9 cellular contexts compared by ENCODE assay signal in the genomic region with DNA sequence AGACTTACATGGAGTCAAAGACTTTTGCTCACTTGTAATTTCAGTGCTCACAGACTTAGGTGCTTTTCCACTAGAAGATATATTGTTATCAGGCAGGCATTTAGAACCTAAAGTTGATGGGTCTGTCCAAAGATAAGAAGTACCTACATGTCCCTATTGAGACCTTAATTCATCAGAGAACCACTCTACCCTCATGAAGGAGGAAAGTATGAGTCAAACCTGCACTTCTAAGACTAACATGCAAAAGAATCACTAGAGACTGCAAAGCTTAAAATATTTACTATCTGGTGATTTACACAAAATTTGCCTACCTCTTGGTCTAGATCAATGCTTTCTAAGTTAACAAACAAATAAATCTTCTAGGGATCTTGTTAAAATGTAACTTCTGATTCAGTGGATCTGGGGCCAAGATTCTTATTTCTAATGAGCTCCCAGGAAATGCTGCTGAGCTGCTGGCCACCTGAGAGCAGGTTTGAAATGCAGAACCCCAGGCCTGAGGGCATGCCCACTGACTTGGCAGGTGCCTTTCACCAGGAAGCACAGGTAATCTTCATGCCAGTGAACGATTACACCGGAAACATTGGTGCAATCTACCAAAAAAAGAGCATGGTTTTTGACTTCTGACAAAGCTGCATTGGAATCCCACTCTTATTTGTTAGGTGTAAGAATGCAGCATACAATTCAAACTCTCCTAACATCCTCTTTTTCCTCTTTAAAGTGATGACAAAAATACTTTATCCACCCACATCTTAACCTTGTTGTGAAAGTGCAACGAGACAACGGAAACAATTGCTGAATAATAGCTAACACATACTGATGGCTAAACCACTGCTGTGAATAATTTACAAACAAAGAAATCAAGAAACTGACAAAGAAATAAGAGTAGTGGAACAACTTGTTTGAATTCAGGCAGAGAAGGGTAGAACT.
DNase-seq lines count a peak whose midpoint lies in the region; ATAC-seq and TF ChIP-seq lines count a peak whose summit lies in the region.
"Had no signal": no experiment of that assay in that cellular context is flagged by ENCODE, and none has a peak within 500 bp of the region (broad histone marks: within the 10 kb centered on the region; RNA-seq: fewer than 3 reads in every experiment).

No MANE protein-coding gene starts in this region.

- no peaks in the 10 kb centered on the region for H3K9me3 ChIP-seq in HCT116 (ENCODE audit: control insufficient read depth in 1 of 2, insufficient read depth in 1 of 2, low read depth in 1 of 2, low read length in 2 of 2)
- no peaks in the 10 kb centered on the region for H3K9me3 ChIP-seq in H9 (ENCODE audit: control insufficient read depth, low read depth, low read length)
- no peaks in the 10 kb centered on the region for H3K9me3 ChIP-seq in MG63

- RAD21 ChIA-PET in HCT116 (lab: Charles Lee; ENCODE audit: low non-redundant PET in 1 of 2, low total read pairs in 2 of 2, uncharacterized antibody in 2 of 2, unreplicated experiment in 2 of 2): no interaction called here

- TF ChIP-seq POLR2A in HCT116 (IDR thresholded peaks at IDR 0.05; ENCODE audit: borderline replicate concordance, extremely low read depth, insufficient read depth, insufficient read length): no peak

- no peaks in the 10 kb centered on the region for H3K27me3 Mint-ChIP-seq in mesothelial cell of epicardium (ENCODE audit: low read depth)
- H3K27me3 Mint-ChIP-seq in H9 (ENCODE audit: low read depth): no peaks in the 10 kb centered on the region

- TF ChIP-seq CTCF in HCT116 (IDR thresholded peaks at IDR 0.05 in 2 of 3, conservative IDR thresholded peaks at IDR 0.05 in 1 of 3; ENCODE audit: borderline replicate concordance in 1 of 3, insufficient read depth in 1 of 3, low read depth in 2 of 3, low read length in 2 of 3): no peak
- TF ChIP-seq CTCF in mesothelial cell of epicardium (IDR thresholded peaks at IDR 0.05; ENCODE audit: unreplicated experiment): no peak
- TF ChIP-seq CTCF in H9 (conservative IDR thresholded peaks at IDR 0.05): no peak

- ATAC-seq in GM18861 (IDR thresholded peaks at IDR 0.05; ENCODE audit: unreplicated experiment): peak; percentile 66
- ATAC-seq in HCT116: no peak
- peak; percentile 59 for ATAC-seq in HG03571 (IDR thresholded peaks at IDR 0.05; ENCODE audit: unreplicated experiment)

- H3K9ac ChIP-seq in HCT116 (ENCODE audit: low read length): no peak overlapping the region
- H3K9ac ChIP-seq in H9 (ENCODE audit: extremely low read depth, insufficient read length, low read length): no peak overlapping the region

- H4K20me1 ChIP-seq in HCT116 (ENCODE audit: insufficient read depth) (no peaks in the 10 kb centered on the region), H9 (ENCODE audit: control insufficient read depth, insufficient read depth, insufficient read length) (no peaks in the 10 kb centered on the region)

- no peaks in the 10 kb centered on the region for H3K36me3 Mint-ChIP-seq in mesothelial cell of epicardium
- H3K36me3 Mint-ChIP-seq in H9 (ENCODE audit: insufficient read depth in 1 of 3, low read depth in 3 of 3): no peaks in the 10 kb centered on the region; a peak in 1 of 7 replicates

- H3K4me1 Mint-ChIP-seq in mesothelial cell of epicardium: peaks cover 43% of the 10 kb centered on the region
- H3K4me1 Mint-ChIP-seq in H9: peaks cover 9 to 16% of the 10 kb centered on the region in 2 experiments

- no peak overlapping the region for H2BK5ac ChIP-seq in H9 (ENCODE audit: insufficient read length, low read length)

- CTCF ChIA-PET in HCT116 (lab: Charles Lee): interaction anchor here (0.8 to 1.7 kb wide), 3 partner anchors 107 to 1193 kb away, joined by 3 to 6 read pairs (median 5); partner anchors contain the start of gene GXYLT1

- H3K4me2 ChIP-seq in HCT116 (ENCODE audit: low read length) (no peak overlapping the region), H9 (ENCODE audit: insufficient read depth, insufficient read length, low read length) (no peak overlapping the region)

- DNase-seq in HCT116 (ENCODE audit: low read depth, low spot score): no peak
- DNase-seq in mesothelial cell of epicardium (ENCODE audit: low spot score in 2 of 2, unreplicated experiment in 2 of 2): no peak
- DNase-seq in T-helper 9 cell: no peak
- no peak for DNase-seq in H9
- DNase-seq in NCI-H82 treated with DMSO at 0.1 percent for 48 hours (lab: John Stamatoyannopoulos, UW; ENCODE audit: unreplicated experiment): no peak
- DNase-seq in MG63: no peak
- DNase-seq: NCI-H510A treated with DMSO at 0.1 percent for 48 hours had no signal

- H3K4me3 Mint-ChIP-seq in mesothelial cell of epicardium (no peak overlapping the region), H9 (no peak overlapping the region)

- no peaks in the 10 kb centered on the region for H3K79me2 ChIP-seq in HCT116 (ENCODE audit: insufficient read depth, low read length)
- H3K79me2 ChIP-seq in H9 (ENCODE audit: insufficient read depth, low read length): no peaks in the 10 kb centered on the region

- no peak for TF ChIP-seq RAD21 in HCT116 (IDR thresholded peaks at IDR 0.05; ENCODE audit: low read depth)

- H3K18ac ChIP-seq in H9 (ENCODE audit: insufficient read length, low read depth, low read length): no peak overlapping the region

- WGBS in H9 (ENCODE audit: extremely low coverage, insufficient read length, low lambda C conversion rate): no CpG with 5 or more reads among the region's 4 CpGs

- peak overlapping the region; percentile 57 for H2AFZ ChIP-seq in HCT116 (ENCODE audit: low read depth, low read length, poor library complexity, severe bottlenecking)
- no peak overlapping the region for H2AFZ ChIP-seq in H9 (ENCODE audit: low read length)

- H2BK20ac ChIP-seq in H9 (ENCODE audit: low read depth, low read length, poor library complexity, severe bottlenecking): no peak overlapping the region

- H3K79me1 ChIP-seq in H9 (ENCODE audit: insufficient read depth, low read depth, low read length, poor library complexity, severe bottlenecking): no peaks in the 10 kb centered on the region

- no peak overlapping the region for H2BK120ac ChIP-seq in H9 (ENCODE audit: low read depth, low read length, poor library complexity, severe bottlenecking)

- H3K27me3 ChIP-seq in HCT116 (ENCODE audit: insufficient read depth, low read length) (no peaks in the 10 kb centered on the region), H9 (ENCODE audit: insufficient read depth, low read length) (no peaks in the 10 kb centered on the region), MG63 (no peaks in the 10 kb centered on the region)

- H2BK15ac ChIP-seq in H9 (ENCODE audit: low read depth, low read length): no peak overlapping the region

- H3K23ac ChIP-seq in H9 (ENCODE audit: insufficient read length, low read depth, low read length): no peak overlapping the region

- no peaks in the 10 kb centered on the region for H3K9me3 Mint-ChIP-seq in mesothelial cell of epicardium
- H3K9me3 Mint-ChIP-seq in H9: peaks cover 0 to 2% of the 10 kb centered on the region in 2 experiments; a peak in 1 of 5 replicates

- H3K23me2 ChIP-seq in H9 (ENCODE audit: insufficient read length, low read depth, low read length, poor library complexity, severe bottlenecking): no peaks in the 10 kb centered on the region

- H4K91ac ChIP-seq in H9 (ENCODE audit: insufficient read length, low read depth, low read length): no peak overlapping the region

- no peak overlapping the region for H4K8ac ChIP-seq in H9 (replicated peaks; ENCODE audit: insufficient read length, low read depth, low read length)

- no peak overlapping the region for H3K27ac ChIP-seq in HCT116 (ENCODE audit: low read depth, low read length)
- no peak overlapping the region for H3K27ac ChIP-seq in H9 (ENCODE audit: insufficient read length, low read depth, low read length)

- H3K27ac Mint-ChIP-seq in mesothelial cell of epicardium (peak overlapping the region; percentile 74), H9 (peak overlapping the region in 1 of 3 experiments; percentile 46; a peak in 2 of 7 replicates)

- H3K36me3 ChIP-seq in HCT116 (ENCODE audit: control insufficient read depth in 1 of 2, insufficient read depth in 2 of 2, low read length in 2 of 2) (no peaks in the 10 kb centered on the region), MG63 (no peaks in the 10 kb centered on the region)

- H3K56ac ChIP-seq in H9 (ENCODE audit: insufficient read length, low read depth, low read length): no peak overlapping the region

- H3T11ph ChIP-seq in H9 (ENCODE audit: low read length): no peak overlapping the region

- intact Hi-C loops in HCT116 (cut with micrococcal nuclease): loop anchor here (1.0 to 5.0 kb wide), 2 partner anchors 751 to 855 kb away; partner anchors contain the start of gene PRICKLE1

- no peak overlapping the region for H2AK5ac ChIP-seq in H9 (ENCODE audit: insufficient read length, low read length)

- no peak overlapping the region for H3K4me3 ChIP-seq in HCT116 (replicated peaks in 1 of 2; ENCODE audit: low read depth in 1 of 2, low read length in 2 of 2)
- H3K4me3 ChIP-seq in MG63: no peak overlapping the region

- H2BK12ac ChIP-seq in H9 (ENCODE audit: insufficient read length, low read depth, low read length): no peak overlapping the region

- POLR2A ChIA-PET in HCT116 (lab: Charles Lee): no interaction called here

- H3K4me1 ChIP-seq in HCT116 (ENCODE audit: control insufficient read depth in 1 of 2, insufficient read depth in 2 of 2, low read length in 2 of 2) (peaks cover 2 to 11% of the 10 kb centered on the region in 2 experiments; a peak in 2 of 4 replicates), H9 (ENCODE audit: insufficient read depth, low read length) (no peaks in the 10 kb centered on the region)

- no TSS peak for BruUV-seq in HCT116 (replicated peaks; lab: Mats Ljungman, UMichigan)

- no peak overlapping the region for H3K14ac ChIP-seq in H9 (ENCODE audit: insufficient read depth, low read length)

- no peak overlapping the region for H4K5ac ChIP-seq in H9 (ENCODE audit: insufficient read length, low read depth, low read length)

- no peaks in the 10 kb centered on the region for H3K9me2 ChIP-seq in HCT116 (ENCODE audit: insufficient read depth)

- H3K4ac ChIP-seq in H9 (ENCODE audit: low read depth, low read length): no peak overlapping the region

TF ChIP-seq in HCT116, 20 proteins besides CTCF, POLR2A, EP300 and RAD21:
- TF ChIP-seq ZNF274 (IDR thresholded peaks at IDR 0.05; ENCODE audit: low read depth, low read length) (no peak), TCF7L2 (IDR thresholded peaks at IDR 0.05; ENCODE audit: borderline replicate concordance, extremely low read depth, insufficient read depth, insufficient read length) (no peak)
